Comparison of ENCODE assay signal across 18 cellular contexts in genomic region chr4:168528131-168528949, GRCh38. TPM values are rescaled to one million over a fixed set of nuclear protein-coding genes. Genes with fewer than 3 reads are reported as not detected.
DNase-seq lines count a peak whose midpoint lies in the region; ATAC-seq and TF ChIP-seq lines count a peak whose summit lies in the region.
"Had no signal": no experiment of that assay in that cellular context is flagged by ENCODE, and none has a peak within 500 bp of the region (broad histone marks: within the 10 kb centered on the region; RNA-seq: fewer than 3 reads in every experiment).

No MANE protein-coding gene starts in this region.

- no peak for ATAC-seq in GM18870 (IDR thresholded peaks at IDR 0.05; ENCODE audit: unreplicated experiment)
- ATAC-seq: activated CD8-positive, alpha-beta T cell treated with anti-CD3 and anti-CD28 coated beads for 36 hours; activated naive CD8-positive, alpha-beta T cell treated with anti-CD3 and anti-CD28 coated beads, Interleukin-2, amount 50 U/mL, for 24 hours; stimulated activated naive CD8-positive, alpha-beta T cell treated with anti-CD3 and anti-CD28 coated beads, Interleukin-15, Interleukin-2, amounts not matched to agents 100 U/mL and 50 U/mL, for 24 hours had no signal

- H3K27ac ChIP-seq in trophoblast cell (ENCODE audit: low read depth, low read length) = no peak overlapping the region
- H3K27ac ChIP-seq: epithelial cell of prostate, parathyroid adenoma, spleen, vagina had no signal

- no peak overlapping the region for H3K4me3 ChIP-seq in trophoblast cell (ENCODE audit: low read depth, low read length)
- H3K4me3 ChIP-seq: heart right ventricle, spleen, vagina had no signal

- peak; percentile 86 for DNase-seq in EL
- peak; percentile 36 for DNase-seq in M059J (ENCODE audit: low read depth)
- no peak for DNase-seq in chondrocyte (ENCODE audit: low spot score)
- peak; percentile 42 to 87 for DNase-seq in trophoblast cell
- DNase-seq in amygdala (lab: John Stamatoyannopoulos, UW) = no peak
- DNase-seq in NCI-H510A (lab: John Stamatoyannopoulos, UW) = no peak
- DNase-seq: activated CD8-positive, alpha-beta T cell treated with anti-CD3 and anti-CD28 coated beads for 36 hours; activated naive CD8-positive, alpha-beta T cell treated with anti-CD3 and anti-CD28 coated beads, Interleukin-2, amount 50 U/mL, for 24 hours; CD4-positive, alpha-beta T cell; heart right ventricle; NCI-H2227 treated with DMSO at 0.1 percent for 48 hours; spleen; stimulated activated naive CD8-positive, alpha-beta T cell treated with anti-CD3 and anti-CD28 coated beads, Interleukin-15, Interleukin-2, amounts not matched to agents 100 U/mL and 50 U/mL, for 24 hours had no signal

- no peak overlapping the region for H4K91ac ChIP-seq in trophoblast cell (ENCODE audit: low read depth, low read length)

- H2AK5ac ChIP-seq in trophoblast cell (ENCODE audit: low read length) = no peak overlapping the region

- H3K27me3 ChIP-seq in trophoblast cell (ENCODE audit: insufficient read depth, low read length) = no peaks in the 10 kb centered on the region
- H3K27me3 ChIP-seq: heart right ventricle, spleen, vagina had no signal

- WGBS in trophoblast cell (ENCODE audit: extremely low coverage, insufficient coverage, insufficient read length) = no CpG with 5 or more reads among the region's 8 CpGs

- H2BK5ac ChIP-seq in trophoblast cell (ENCODE audit: low read depth, low read length, poor library complexity) = no peak overlapping the region

- peaks cover 2 to 3% of the 10 kb centered on the region in 2 experiments for H3K4me1 ChIP-seq in trophoblast cell (ENCODE audit: control insufficient read depth in 1 of 2, insufficient read depth in 2 of 2, low read length in 2 of 2)
- H3K4me1 ChIP-seq: parathyroid adenoma, spleen, vagina had no signal

- no peaks in the 10 kb centered on the region for H3K36me3 ChIP-seq in trophoblast cell (ENCODE audit: control insufficient read depth in 1 of 2, insufficient read depth in 2 of 2, low read length in 2 of 2)
- H3K36me3 ChIP-seq: heart right ventricle, spleen, vagina had no signal

- no peak overlapping the region for H4K8ac ChIP-seq in trophoblast cell (ENCODE audit: low read depth, low read length)

- no peak overlapping the region for H3K18ac ChIP-seq in trophoblast cell (ENCODE audit: low read length)

- no peak overlapping the region for H3K23ac ChIP-seq in trophoblast cell (ENCODE audit: low read length)

- no peak overlapping the region for H3K9ac ChIP-seq in trophoblast cell (ENCODE audit: low read length)
- H3K9ac ChIP-seq: parathyroid adenoma had no signal

- H3K4me2 ChIP-seq in trophoblast cell (ENCODE audit: low read length) = no peak overlapping the region

- no peaks in the 10 kb centered on the region for H3K36me3 Mint-ChIP-seq in chondrocyte (ENCODE audit: low read depth)

- no peak overlapping the region for H3K4ac ChIP-seq in trophoblast cell (ENCODE audit: low read depth, low read length)

- H3K4me3 Mint-ChIP-seq in chondrocyte (ENCODE audit: unreplicated experiment) = peak overlapping the region; percentile 11
- H3K4me3 Mint-ChIP-seq: activated CD8-positive, alpha-beta T cell treated with anti-CD3 and anti-CD28 coated beads for 36 hours; activated naive CD8-positive, alpha-beta T cell treated with anti-CD3 and anti-CD28 coated beads, Interleukin-2, amount 50 U/mL, for 24 hours; activated T-helper 1 cell treated with anti-CD3 and anti-CD28 coated beads, Interleukin-12 subunit alpha, Interleukin-12 subunit beta, Interleukin-2, Interleukin-4 antibody, amounts not matched to agents 30 ng/mL and 10 ng/mL and 1 ng/mL, durations not matched to agents 14 hours and 24 hours and 36 hours; CD4-positive, alpha-beta T cell had no signal

- no peaks in the 10 kb centered on the region for H3K9me3 Mint-ChIP-seq in chondrocyte (ENCODE audit: low read depth)
- H3K9me3 Mint-ChIP-seq: activated CD8-positive, alpha-beta T cell treated with anti-CD3 and anti-CD28 coated beads for 36 hours; activated naive CD8-positive, alpha-beta T cell treated with anti-CD3 and anti-CD28 coated beads, Interleukin-2, amount 50 U/mL, for 24 hours; activated T-helper 1 cell treated with anti-CD3 and anti-CD28 coated beads, Interleukin-12 subunit alpha, Interleukin-12 subunit beta, Interleukin-2, Interleukin-4 antibody, amounts not matched to agents 30 ng/mL and 10 ng/mL and 1 ng/mL, durations not matched to agents 14 hours and 24 hours and 36 hours; CD4-positive, alpha-beta T cell had no signal

- no peak overlapping the region for H3K14ac ChIP-seq in trophoblast cell (ENCODE audit: low read length)

- no peaks in the 10 kb centered on the region for H3K27me3 Mint-ChIP-seq in chondrocyte (ENCODE audit: low read depth)

- H3K9me3 ChIP-seq in trophoblast cell (ENCODE audit: insufficient read depth, low read depth, low read length) = no peaks in the 10 kb centered on the region
- H3K9me3 ChIP-seq: heart right ventricle, spleen, vagina had no signal

- H2AFZ ChIP-seq in trophoblast cell (ENCODE audit: insufficient read depth, low read length, poor library complexity) = no peak overlapping the region
- H2AFZ ChIP-seq: parathyroid adenoma had no signal

- no peak overlapping the region for H4K12ac ChIP-seq in trophoblast cell (ENCODE audit: low read depth, low read length)

- no peak for TF ChIP-seq CTCF in chondrocyte (IDR thresholded peaks at IDR 0.05)

- H2BK120ac ChIP-seq in trophoblast cell (ENCODE audit: insufficient read depth, low read length, poor library complexity) = no peak overlapping the region

- no peaks in the 10 kb centered on the region for H3K79me2 ChIP-seq in trophoblast cell (ENCODE audit: control insufficient read depth, insufficient read depth, low read length, poor library complexity)
- H3K79me2 ChIP-seq: parathyroid adenoma had no signal

- H3K27ac Mint-ChIP-seq in chondrocyte (ENCODE audit: unreplicated experiment) = peak overlapping the region; percentile 91
- H3K27ac Mint-ChIP-seq: activated CD8-positive, alpha-beta T cell treated with anti-CD3 and anti-CD28 coated beads for 36 hours; activated naive CD8-positive, alpha-beta T cell treated with anti-CD3 and anti-CD28 coated beads, Interleukin-2, amount 50 U/mL, for 24 hours; activated T-helper 1 cell treated with anti-CD3 and anti-CD28 coated beads, Interleukin-12 subunit alpha, Interleukin-12 subunit beta, Interleukin-2, Interleukin-4 antibody, amounts not matched to agents 30 ng/mL and 10 ng/mL and 1 ng/mL, durations not matched to agents 14 hours and 24 hours and 36 hours; CD4-positive, alpha-beta T cell had no signal

- H3K4me1 Mint-ChIP-seq in chondrocyte (ENCODE audit: low read depth) = peaks cover 47% of the 10 kb centered on the region
- H3K4me1 Mint-ChIP-seq: activated naive CD8-positive, alpha-beta T cell treated with anti-CD3 and anti-CD28 coated beads, Interleukin-2, amount 50 U/mL, for 24 hours had no signal

- no peak overlapping the region for H2BK12ac ChIP-seq in trophoblast cell (ENCODE audit: low read length)

- peaks cover 1% of the 10 kb centered on the region for H3K79me1 ChIP-seq in trophoblast cell (ENCODE audit: low read length)

RNA-seq across cellular contexts. Expression of gene PALLD, which starts 31.5 kb away (rescaled TPM):
- total RNA-seq in M059J (2014; rRNA removed; shearing (Covaris generic)) = 21.6 and 46.0 TPM in 2 replicates
- 886 to 1,317 TPM (median 900 TPM) in 3 replicates for total RNA-seq in chondrocyte
- 202 and 210 TPM in 2 replicates for polyA plus RNA-seq in trophoblast cell (2013)

RNA-seq across cellular contexts. Expression of gene DDX60L, which starts 48.0 kb away (rescaled TPM):
- total RNA-seq in M059J (2014; rRNA removed; shearing (Covaris generic)) = 17.0 and 21.5 TPM in 2 replicates
- 4.2 to 7.5 TPM (median 4.9 TPM) in 3 replicates for total RNA-seq in chondrocyte
- polyA plus RNA-seq in trophoblast cell (2013) = 1.3 and 1.4 TPM in 2 replicates

Comparison
In these comparisons a context has a peak if more than half of its experiments do, and no peak if none do; other contexts are left out.
1. DNase-seq: peak in EL (single experiment), M059J (single experiment) and trophoblast cell (2 of 2); none in chondrocyte (single experiment), amygdala (0 of 56) and NCI-H510A (single experiment).
2. RNA of gene PALLD, which starts 31.5 kb away (total RNA-seq): 886 to 1,317 TPM in chondrocyte; 21.6 to 46.0 TPM in M059J; every median in the first group is over 10 times any median in the second.